ENCODE assay signal across 19 cellular contexts in the genomic region with DNA sequence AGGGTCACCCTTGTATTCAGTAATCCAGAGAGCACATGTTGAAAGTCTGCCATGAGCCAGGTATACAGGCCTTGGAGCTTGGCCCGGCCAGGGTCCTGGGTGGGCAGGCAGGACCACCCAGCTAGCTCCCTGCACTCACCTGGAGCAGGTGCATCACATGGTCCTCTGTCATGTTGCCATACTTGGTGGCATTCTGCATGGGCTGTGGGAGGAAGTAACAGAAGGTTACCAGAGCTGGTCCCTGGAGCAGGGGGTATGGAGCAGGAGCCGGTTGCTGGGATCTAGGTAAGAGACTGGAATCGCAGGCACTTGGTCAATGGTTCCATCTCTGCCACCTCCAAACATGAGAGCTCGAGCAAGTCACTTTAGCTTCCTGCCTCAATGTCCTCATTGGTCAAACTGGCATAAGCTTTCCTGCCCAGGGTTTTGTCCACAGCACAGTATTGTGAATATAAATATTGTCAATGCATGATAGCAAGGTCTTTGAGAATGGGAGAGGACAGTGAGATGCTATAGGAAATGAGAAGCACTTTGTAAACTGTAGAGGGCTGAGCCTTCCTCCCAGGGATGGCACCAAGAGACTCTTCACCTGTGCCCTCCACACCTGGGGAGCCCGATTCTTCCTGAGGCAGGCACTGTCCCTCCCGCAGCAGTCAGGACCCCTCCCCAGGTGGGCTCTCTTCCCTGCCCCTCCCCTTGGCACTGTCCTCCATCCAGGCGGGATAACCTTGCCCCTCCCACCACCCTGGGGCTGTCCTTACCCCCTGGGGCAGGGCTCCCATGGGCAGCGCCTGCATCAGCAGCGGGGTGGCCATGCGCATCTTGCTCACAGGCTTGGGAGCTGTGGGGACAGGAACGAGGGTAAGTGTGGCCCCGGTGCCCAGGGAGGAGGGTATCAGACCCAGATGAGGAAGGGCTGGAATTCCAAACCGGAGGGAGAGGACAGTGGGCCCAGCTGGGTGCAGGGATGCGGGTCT. TPM values are rescaled to one million over a fixed set of nuclear protein-coding genes. Genes with fewer than 3 reads are reported as not detected.
A peak's percentile ranks its signal among the peaks of the same experiment; 100 is the strongest.
DNase-seq lines count a peak whose midpoint lies in the region; ATAC-seq and TF ChIP-seq lines count a peak whose summit lies in the region.
"Had no signal": no experiment of that assay in that cellular context is flagged by ENCODE, and none has a peak within 500 bp of the region (broad histone marks: within the 10 kb centered on the region; RNA-seq: fewer than 3 reads in every experiment).

No MANE protein-coding gene starts in this region.

- no peak for ATAC-seq in WTC11

- H3K27me3 ChIP-seq in osteoblast (ENCODE audit: insufficient read depth, low read length), result no peaks in the 10 kb centered on the region
- H3K27me3 ChIP-seq: breast epithelium, dorsolateral prefrontal cortex had no signal

- TF ChIP-seq CTCF in GM12865 (IDR thresholded peaks at IDR 0.05; ENCODE audit: insufficient read depth, low read depth, low read length, missing control alignments), result no peak
- no peak for TF ChIP-seq CTCF in WTC11 (IDR thresholded peaks at IDR 0.05)
- no peak for TF ChIP-seq CTCF in osteoblast (IDR thresholded peaks at IDR 0.05; ENCODE audit: extremely low read depth, low read depth, low read length)

- no peaks in the 10 kb centered on the region for H3K79me2 ChIP-seq in osteoblast (ENCODE audit: insufficient read depth, low read length)

- H3K4me2 ChIP-seq in osteoblast (ENCODE audit: insufficient read depth, low read length), result no peak overlapping the region

- H3K4me3 ChIP-seq in GM12865 (ENCODE audit: low read depth, low read length) (no peak overlapping the region), osteoblast (ENCODE audit: insufficient read depth, low read length) (no peak overlapping the region)
- H3K4me3 ChIP-seq: breast epithelium, dorsolateral prefrontal cortex, skin epidermis had no signal

- CTCF ChIA-PET in activated CD4-positive, alpha-beta memory T cell treated with anti-CD3 and anti-CD28 coated beads, Interleukin-2, amount 10 ng/mL, durations not matched to agents 7 days and 5 days (lab: Charles Lee), result interaction anchor here (1.0 kb wide), 1 partner anchor 9 kb away, joined by 3 read pairs; no protein-coding TSS in a partner anchor
- CTCF ChIA-PET in activated CD4-positive, alpha-beta memory T cell treated with anti-CD3 and anti-CD28 coated beads for 36 hours (lab: Charles Lee), result interaction anchor here (1.6 kb wide), 1 partner anchor 30 kb away, joined by 4 read pairs; no protein-coding TSS in a partner anchor
- CTCF ChIA-PET in WTC11 (lab: Charles Lee), result interaction anchor here (1.6 to 2.5 kb wide), 3 partner anchors 9 to 43 kb away, joined by 4 to 12 read pairs (median 6); a partner anchor contains a TSS

- H3K27ac ChIP-seq in osteoblast (ENCODE audit: low read depth, low read length), result no peak overlapping the region

- no peaks in the 10 kb centered on the region for H3K9me3 Mint-ChIP-seq in activated CD4-positive, alpha-beta memory T cell treated with anti-CD3 and anti-CD28 coated beads, Interleukin-2, amount 10 ng/mL, durations not matched to agents 7 days and 5 days
- H3K9me3 Mint-ChIP-seq in activated CD4-positive, alpha-beta memory T cell treated with anti-CD3 and anti-CD28 coated beads for 36 hours, result no peaks in the 10 kb centered on the region
- H3K9me3 Mint-ChIP-seq in WTC11, result no peaks in the 10 kb centered on the region
- H3K9me3 Mint-ChIP-seq: T-helper 2 cell treated with Interferon-gamma antibody and Interleukin-4, amounts not matched to agents 5 μg/mL and 100 μg/mL, for 36 hours had no signal

- DNase-seq in activated CD4-positive, alpha-beta memory T cell treated with anti-CD3 and anti-CD28 coated beads, Interleukin-2, amount 10 ng/mL, durations not matched to agents 7 days and 5 days, result no peak
- no peak for DNase-seq in activated CD4-positive, alpha-beta memory T cell treated with anti-CD3 and anti-CD28 coated beads for 36 hours
- DNase-seq in GM12865 (ENCODE audit: low read depth) (peak; percentile 39), WTC11 (ENCODE audit: low spot score) (no peak), osteoblast (ENCODE audit: insufficient read length, low spot score, missing footprints) (peak; percentile 70), NCI-H1105 (lab: John Stamatoyannopoulos, UW) (no peak), Kasumi-1 (lab: John Stamatoyannopoulos, UW) (no peak), NCI-H1092 treated with DMSO at 0.1 percent for 48 hours (lab: John Stamatoyannopoulos, UW) (no peak)
- DNase-seq: activated CD4-positive, CD25-positive, alpha-beta regulatory T cell treated with anti-CD3 and anti-CD28 coated beads, Interleukin-2, amount 50 U/mL, for 72 hours; C1 segment of cervical spinal cord; DMS79; dorsolateral prefrontal cortex; NCI-H2029 had no signal

- peaks cover 67% of the 10 kb centered on the region for H3K36me3 Mint-ChIP-seq in activated CD4-positive, alpha-beta memory T cell treated with anti-CD3 and anti-CD28 coated beads, Interleukin-2, amount 10 ng/mL, durations not matched to agents 7 days and 5 days (ENCODE audit: low read depth)
- H3K36me3 Mint-ChIP-seq in activated CD4-positive, alpha-beta memory T cell treated with anti-CD3 and anti-CD28 coated beads for 36 hours, result peaks cover 37% of the 10 kb centered on the region
- peaks cover 4% of the 10 kb centered on the region for H3K36me3 Mint-ChIP-seq in WTC11

- H3K4me1 Mint-ChIP-seq in activated CD4-positive, alpha-beta memory T cell treated with anti-CD3 and anti-CD28 coated beads, Interleukin-2, amount 10 ng/mL, durations not matched to agents 7 days and 5 days, result peaks cover 28% of the 10 kb centered on the region
- H3K4me1 Mint-ChIP-seq in activated CD4-positive, alpha-beta memory T cell treated with anti-CD3 and anti-CD28 coated beads for 36 hours (ENCODE audit: low read depth), result peaks cover 23% of the 10 kb centered on the region
- peaks cover 24% of the 10 kb centered on the region for H3K4me1 Mint-ChIP-seq in WTC11

- peak overlapping the region; percentile 59 for H3K27ac Mint-ChIP-seq in activated CD4-positive, alpha-beta memory T cell treated with anti-CD3 and anti-CD28 coated beads, Interleukin-2, amount 10 ng/mL, durations not matched to agents 7 days and 5 days
- no peak overlapping the region for H3K27ac Mint-ChIP-seq in activated CD4-positive, alpha-beta memory T cell treated with anti-CD3 and anti-CD28 coated beads for 36 hours
- H3K27ac Mint-ChIP-seq in WTC11, result 0 out of 2 replicates have a peak overlapping the region, but pooled peaks have one; percentile 27
- H3K27ac Mint-ChIP-seq: T-helper 2 cell treated with Interferon-gamma antibody and Interleukin-4, amounts not matched to agents 5 μg/mL and 100 μg/mL, for 36 hours had no signal

- peaks cover 5% of the 10 kb centered on the region for H3K4me1 ChIP-seq in osteoblast (ENCODE audit: insufficient read depth, low read length)

- no peaks in the 10 kb centered on the region for H3K27me3 Mint-ChIP-seq in activated CD4-positive, alpha-beta memory T cell treated with anti-CD3 and anti-CD28 coated beads, Interleukin-2, amount 10 ng/mL, durations not matched to agents 7 days and 5 days
- no peaks in the 10 kb centered on the region for H3K27me3 Mint-ChIP-seq in activated CD4-positive, alpha-beta memory T cell treated with anti-CD3 and anti-CD28 coated beads for 36 hours
- H3K27me3 Mint-ChIP-seq in WTC11 (ENCODE audit: low read depth), result no peaks in the 10 kb centered on the region

- H3K9me3 ChIP-seq in osteoblast (ENCODE audit: low read depth, low read length), result no peaks in the 10 kb centered on the region
- H3K9me3 ChIP-seq: breast epithelium had no signal

- no peak overlapping the region for H3K4me3 Mint-ChIP-seq in activated CD4-positive, alpha-beta memory T cell treated with anti-CD3 and anti-CD28 coated beads, Interleukin-2, amount 10 ng/mL, durations not matched to agents 7 days and 5 days
- no peak overlapping the region for H3K4me3 Mint-ChIP-seq in activated CD4-positive, alpha-beta memory T cell treated with anti-CD3 and anti-CD28 coated beads for 36 hours
- H3K4me3 Mint-ChIP-seq in WTC11, result no peak overlapping the region
- H3K4me3 Mint-ChIP-seq: T-helper 2 cell treated with Interferon-gamma antibody and Interleukin-4, amounts not matched to agents 5 μg/mL and 100 μg/mL, for 36 hours had no signal

- intact Hi-C loops in activated CD4-positive, alpha-beta memory T cell treated with anti-CD3 and anti-CD28 coated beads for 36 hours (cut with micrococcal nuclease), result no loop called here

- H4K20me1 ChIP-seq in osteoblast (ENCODE audit: insufficient read depth, low read length), result no peaks in the 10 kb centered on the region

- no peak overlapping the region for H2AFZ ChIP-seq in osteoblast (ENCODE audit: low read length)

- H3K36me3 ChIP-seq in osteoblast (ENCODE audit: insufficient read depth, low read length), result no peaks in the 10 kb centered on the region
- H3K36me3 ChIP-seq: breast epithelium had no signal

- POLR2A ChIA-PET in activated CD4-positive, alpha-beta memory T cell treated with anti-CD3 and anti-CD28 coated beads, Interleukin-2, amount 10 ng/mL, durations not matched to agents 7 days and 5 days (lab: Charles Lee), result interaction anchor here (0.8 to 1.0 kb wide), 2 partner anchors 8 to 15 kb away, joined by 3 to 4 read pairs; no protein-coding TSS in a partner anchor
- POLR2A ChIA-PET in activated CD4-positive, alpha-beta memory T cell treated with anti-CD3 and anti-CD28 coated beads for 36 hours (lab: Charles Lee), result no interaction called here
- POLR2A ChIA-PET in WTC11 (lab: Charles Lee), result no interaction called here

TF ChIP-seq in WTC11, 78 proteins besides CTCF, POLR2A, EP300 and RAD21 (continues in another document):
- TF ChIP-seq, protein P1, sequence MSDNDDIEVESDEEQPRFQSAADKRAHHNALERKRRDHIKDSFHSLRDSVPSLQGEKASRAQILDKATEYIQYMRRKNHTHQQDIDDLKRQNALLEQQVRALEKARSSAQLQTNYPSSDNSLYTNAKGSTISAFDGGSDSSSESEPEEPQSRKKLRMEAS (CRISPR knock-in tag; IDR thresholded peaks at IDR 0.05), result no peak

RNA-seq across cellular contexts. Expression of a gene that starts 6.3 kb away (rescaled TPM):
- 1,000 to 10,000 TPM; 1,158 to 1,180 TPM for total RNA-seq in activated CD4-positive, alpha-beta memory T cell treated with anti-CD3 and anti-CD28 coated beads, Interleukin-2, amount 10 ng/mL, durations not matched to agents 7 days and 5 days
- total RNA-seq in activated CD4-positive, alpha-beta memory T cell treated with anti-CD3 and anti-CD28 coated beads for 36 hours, result 100 to 1,000 TPM; 251 to 254 TPM
- total RNA-seq in WTC11 (2021), result 28.2 to 47.6 TPM (median 44.3 TPM) in 3 replicates
- 21.4 and 83.4 TPM in 2 replicates for total RNA-seq in osteoblast
- total RNA-seq: A172, MCF 10A, NCI-H460 had no signal

RNA-seq across cellular contexts. Expression of a gene that starts 43.1 kb away (rescaled TPM):
- 1,000 to 10,000 TPM; 2,316 to 2,367 TPM for total RNA-seq in activated CD4-positive, alpha-beta memory T cell treated with anti-CD3 and anti-CD28 coated beads, Interleukin-2, amount 10 ng/mL, durations not matched to agents 7 days and 5 days
- 1,000 to 10,000 TPM; 3,748 to 3,882 TPM for total RNA-seq in activated CD4-positive, alpha-beta memory T cell treated with anti-CD3 and anti-CD28 coated beads for 36 hours
- total RNA-seq in WTC11 (2021) (2,564 to 2,814 TPM (median 2,812 TPM) in 3 replicates), osteoblast (1,720 and 2,211 TPM in 2 replicates)

RNA-seq across cellular contexts. Expression of a gene that starts 48.9 kb away (rescaled TPM):
- total RNA-seq in activated CD4-positive, alpha-beta memory T cell treated with anti-CD3 and anti-CD28 coated beads, Interleukin-2, amount 10 ng/mL, durations not matched to agents 7 days and 5 days, result 10 to 100 TPM; 52.8 to 53.0 TPM
- total RNA-seq in activated CD4-positive, alpha-beta memory T cell treated with anti-CD3 and anti-CD28 coated beads for 36 hours, result 10 to 100 TPM; 91.3 to 95.0 TPM
- total RNA-seq in WTC11 (2021) (130 to 174 TPM (median 133 TPM) in 3 replicates), osteoblast (12.3 and 12.4 TPM in 2 replicates)

Comparison
In these comparisons a context has a peak if more than half of its experiments do, and no peak if none do; other contexts are left out.
1. RNA of a gene that starts 6.3 kb away (total RNA-seq): 1,158 to 1,180 TPM in activated CD4-positive, alpha-beta memory T cell treated with anti-CD3 and anti-CD28 coated beads, Interleukin-2, amount 10 ng/mL, durations not matched to agents 7 days and 5 days; 251 to 254 TPM in activated CD4-positive, alpha-beta memory T cell treated with anti-CD3 and anti-CD28 coated beads for 36 hours, 28.2 to 47.6 TPM in WTC11 and 21.4 to 83.4 TPM in osteoblast; every median in the first group is over 4 times any median in the second.
2. DNase-seq: peak in GM12865 (single experiment) and osteoblast (single experiment); none in activated CD4-positive, alpha-beta memory T cell treated with anti-CD3 and anti-CD28 coated beads, Interleukin-2, amount 10 ng/mL, durations not matched to agents 7 days and 5 days (single experiment), activated CD4-positive, alpha-beta memory T cell treated with anti-CD3 and anti-CD28 coated beads for 36 hours (single experiment), WTC11 (single experiment), NCI-H1105 (single experiment), Kasumi-1 (0 of 2) and NCI-H1092 treated with DMSO at 0.1 percent for 48 hours (single experiment).